1 cellular context compared by ENCODE assay signal in the genomic region with DNA sequence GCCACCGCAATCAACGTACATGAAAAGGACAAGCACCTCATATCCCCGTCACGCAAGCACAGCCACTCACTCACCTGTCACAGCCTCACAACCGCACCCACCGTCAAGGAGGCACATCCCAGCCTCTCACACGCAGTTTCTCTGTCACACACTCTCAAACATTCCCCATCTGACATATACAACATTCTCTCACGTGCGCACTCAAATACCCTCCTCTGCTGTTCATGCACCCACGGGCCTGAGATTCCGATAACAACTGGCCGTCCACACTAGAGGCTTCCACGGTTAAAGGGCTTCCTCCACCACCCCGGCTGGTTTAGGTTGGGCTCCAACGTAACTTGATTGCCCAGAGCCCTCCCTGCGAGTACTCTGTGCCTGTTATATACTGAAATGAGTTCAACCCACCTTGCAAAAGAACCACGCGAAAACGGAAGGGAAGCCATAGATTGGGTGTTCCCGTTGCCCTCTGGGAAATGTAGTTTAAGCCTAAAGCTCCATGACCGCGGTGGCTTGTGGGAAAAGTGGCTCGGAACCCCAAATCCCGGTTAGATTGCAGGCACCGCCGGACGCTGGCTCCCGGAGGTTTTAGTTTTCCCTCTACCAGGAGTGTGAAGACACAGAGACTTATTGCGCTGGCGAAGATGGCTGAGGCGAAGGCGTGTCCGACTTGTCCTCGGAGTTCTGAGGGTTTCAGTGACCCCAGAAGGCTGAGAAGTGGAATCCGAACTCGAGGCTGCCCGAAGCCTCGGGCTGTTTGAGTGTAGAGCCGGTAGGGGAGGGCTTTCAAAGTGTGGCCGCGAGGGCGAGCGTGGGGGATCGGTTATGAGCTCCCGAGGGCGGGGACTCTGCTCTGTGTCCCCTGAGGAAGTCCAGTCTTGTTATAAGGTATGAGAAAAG.
TF ChIP-seq lines count a peak whose summit lies in the region.

A gene (minus strand): TSS at position 448 of the 897 bp plus-strand sequence. CDS start 5,857 bp downstream, outside the sequence.

TF ChIP-seq in K562, 482 proteins besides CTCF, POLR2A, EP300 and RAD21 (continued from another document and continues in another):
- TF ChIP-seq, protein P1, sequence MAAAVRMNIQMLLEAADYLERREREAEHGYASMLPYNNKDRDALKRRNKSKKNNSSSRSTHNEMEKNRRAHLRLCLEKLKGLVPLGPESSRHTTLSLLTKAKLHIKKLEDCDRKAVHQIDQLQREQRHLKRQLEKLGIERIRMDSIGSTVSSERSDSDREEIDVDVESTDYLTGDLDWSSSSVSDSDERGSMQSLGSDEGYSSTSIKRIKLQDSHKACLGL (CRISPR knock-in tag; IDR thresholded peaks at IDR 0.05; ENCODE audit: borderline replicate concordance, poor library complexity, severe bottlenecking), result no peak
- TF ChIP-seq MCM5 (IDR thresholded peaks at IDR 0.05; ENCODE audit: low read depth), result no peak
- TF ChIP-seq ZKSCAN3 (CRISPR knock-in tag; IDR thresholded peaks at IDR 0.05), result no peak
- TF ChIP-seq, protein P2, sequence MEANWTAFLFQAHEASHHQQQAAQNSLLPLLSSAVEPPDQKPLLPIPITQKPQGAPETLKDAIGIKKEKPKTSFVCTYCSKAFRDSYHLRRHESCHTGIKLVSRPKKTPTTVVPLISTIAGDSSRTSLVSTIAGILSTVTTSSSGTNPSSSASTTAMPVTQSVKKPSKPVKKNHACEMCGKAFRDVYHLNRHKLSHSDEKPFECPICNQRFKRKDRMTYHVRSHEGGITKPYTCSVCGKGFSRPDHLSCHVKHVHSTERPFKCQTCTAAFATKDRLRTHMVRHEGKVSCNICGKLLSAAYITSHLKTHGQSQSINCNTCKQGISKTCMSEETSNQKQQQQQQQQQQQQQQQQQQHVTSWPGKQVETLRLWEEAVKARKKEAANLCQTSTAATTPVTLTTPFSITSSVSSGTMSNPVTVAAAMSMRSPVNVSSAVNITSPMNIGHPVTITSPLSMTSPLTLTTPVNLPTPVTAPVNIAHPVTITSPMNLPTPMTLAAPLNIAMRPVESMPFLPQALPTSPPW (CRISPR knock-in tag; IDR thresholded peaks at IDR 0.05), result peak; percentile 9; the same call in 1 of the 2 replicates
- TF ChIP-seq PTRF (tag; IDR thresholded peaks at IDR 0.05), result no peak
- TF ChIP-seq, protein P3, sequence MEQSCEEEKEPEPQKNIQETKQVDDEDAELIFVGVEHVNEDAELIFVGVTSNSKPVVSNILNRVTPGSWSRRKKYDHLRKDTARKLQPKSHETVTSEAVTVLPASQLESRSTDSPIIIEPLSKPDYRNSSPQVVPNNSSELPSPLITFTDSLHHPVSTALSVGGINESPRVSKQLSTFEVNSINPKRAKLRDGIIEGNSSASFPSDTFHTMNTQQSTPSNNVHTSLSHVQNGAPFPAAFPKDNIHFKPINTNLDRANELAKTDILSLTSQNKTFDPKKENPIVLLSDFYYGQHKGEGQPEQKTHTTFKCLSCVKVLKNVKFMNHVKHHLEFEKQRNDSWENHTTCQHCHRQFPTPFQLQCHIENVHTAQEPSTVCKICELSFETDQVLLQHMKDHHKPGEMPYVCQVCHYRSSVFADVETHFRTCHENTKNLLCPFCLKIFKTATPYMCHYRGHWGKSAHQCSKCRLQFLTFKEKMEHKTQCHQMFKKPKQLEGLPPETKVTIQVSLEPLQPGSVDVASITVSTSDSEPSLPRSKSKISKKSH (CRISPR knock-in tag; IDR thresholded peaks at IDR 0.05), result no peak
- TF ChIP-seq NRF1 (conservative IDR thresholded peaks at IDR 0.05 in 1 of 2, IDR thresholded peaks at IDR 0.05 in 1 of 2), result peak; percentile 4 to 30; a peak in 3 of 4 replicates
- TF ChIP-seq SOX6 (IDR thresholded peaks at IDR 0.05), result 0 out of 2 replicates have a peak, but pooled peaks have one; percentile 3
- TF ChIP-seq HDAC1 (IDR thresholded peaks at IDR 0.05), result peak in 1 of 2 experiments; percentile 66; a peak in 1 of 4 replicates
- TF ChIP-seq, protein P4, sequence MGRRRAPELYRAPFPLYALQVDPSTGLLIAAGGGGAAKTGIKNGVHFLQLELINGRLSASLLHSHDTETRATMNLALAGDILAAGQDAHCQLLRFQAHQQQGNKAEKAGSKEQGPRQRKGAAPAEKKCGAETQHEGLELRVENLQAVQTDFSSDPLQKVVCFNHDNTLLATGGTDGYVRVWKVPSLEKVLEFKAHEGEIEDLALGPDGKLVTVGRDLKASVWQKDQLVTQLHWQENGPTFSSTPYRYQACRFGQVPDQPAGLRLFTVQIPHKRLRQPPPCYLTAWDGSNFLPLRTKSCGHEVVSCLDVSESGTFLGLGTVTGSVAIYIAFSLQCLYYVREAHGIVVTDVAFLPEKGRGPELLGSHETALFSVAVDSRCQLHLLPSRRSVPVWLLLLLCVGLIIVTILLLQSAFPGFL (CRISPR knock-in tag; IDR thresholded peaks at IDR 0.05), result no peak
- no peak for TF ChIP-seq CREBBP (IDR thresholded peaks at IDR 0.05; ENCODE audit: low read depth, low read length)
- TF ChIP-seq, protein P5, sequence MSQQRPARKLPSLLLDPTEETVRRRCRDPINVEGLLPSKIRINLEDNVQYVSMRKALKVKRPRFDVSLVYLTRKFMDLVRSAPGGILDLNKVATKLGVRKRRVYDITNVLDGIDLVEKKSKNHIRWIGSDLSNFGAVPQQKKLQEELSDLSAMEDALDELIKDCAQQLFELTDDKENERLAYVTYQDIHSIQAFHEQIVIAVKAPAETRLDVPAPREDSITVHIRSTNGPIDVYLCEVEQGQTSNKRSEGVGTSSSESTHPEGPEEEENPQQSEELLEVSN (IDR thresholded peaks at IDR 0.05; ENCODE audit: borderline replicate concordance in 1 of 2, extremely low read depth in 1 of 2, insufficient read depth in 1 of 2, insufficient read length in 1 of 2, low read depth in 1 of 2, low read length in 1 of 2, poor library complexity in 1 of 2, severe bottlenecking in 1 of 2), result peak in 1 of 2 experiments; percentile 48
- no peak for TF ChIP-seq ATF1 (CRISPR knock-in tag; IDR thresholded peaks at IDR 0.05)
- TF ChIP-seq ATF1 (tag; IDR thresholded peaks at IDR 0.05), result peak; percentile 51; the same call in 1 of the 2 replicates
- TF ChIP-seq TRIM28 (IDR thresholded peaks at IDR 0.05), result no peak
- 0 out of 2 replicates have a peak, but pooled peaks have one; percentile 21 for TF ChIP-seq CREM (IDR thresholded peaks at IDR 0.05; ENCODE audit: low read depth)
- peak; percentile 84 for TF ChIP-seq GABPA (tag; conservative IDR thresholded peaks at IDR 0.05; ENCODE audit: low read depth)
- no peak for TF ChIP-seq HMG20B (CRISPR knock-in tag; IDR thresholded peaks at IDR 0.05)
- TF ChIP-seq MTA3 (IDR thresholded peaks at IDR 0.05; ENCODE audit: borderline replicate concordance), result peak; percentile 43; the same call in 1 of the 2 replicates
- TF ChIP-seq SIN3A (IDR thresholded peaks at IDR 0.05; ENCODE audit: borderline replicate concordance in 2 of 2, control insufficient read depth in 1 of 2, low read depth in 2 of 2, low read length in 2 of 2), result peak; percentile 22 to 52; a peak in 2 of 4 replicates
- TF ChIP-seq, protein P6, sequence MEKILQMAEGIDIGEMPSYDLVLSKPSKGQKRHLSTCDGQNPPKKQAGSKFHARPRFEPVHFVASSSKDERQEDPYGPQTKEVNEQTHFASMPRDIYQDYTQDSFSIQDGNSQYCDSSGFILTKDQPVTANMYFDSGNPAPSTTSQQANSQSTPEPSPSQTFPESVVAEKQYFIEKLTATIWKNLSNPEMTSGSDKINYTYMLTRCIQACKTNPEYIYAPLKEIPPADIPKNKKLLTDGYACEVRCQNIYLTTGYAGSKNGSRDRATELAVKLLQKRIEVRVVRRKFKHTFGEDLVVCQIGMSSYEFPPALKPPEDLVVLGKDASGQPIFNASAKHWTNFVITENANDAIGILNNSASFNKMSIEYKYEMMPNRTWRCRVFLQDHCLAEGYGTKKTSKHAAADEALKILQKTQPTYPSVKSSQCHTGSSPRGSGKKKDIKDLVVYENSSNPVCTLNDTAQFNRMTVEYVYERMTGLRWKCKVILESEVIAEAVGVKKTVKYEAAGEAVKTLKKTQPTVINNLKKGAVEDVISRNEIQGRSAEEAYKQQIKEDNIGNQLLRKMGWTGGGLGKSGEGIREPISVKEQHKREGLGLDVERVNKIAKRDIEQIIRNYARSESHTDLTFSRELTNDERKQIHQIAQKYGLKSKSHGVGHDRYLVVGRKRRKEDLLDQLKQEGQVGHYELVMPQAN (IDR thresholded peaks at IDR 0.05; ENCODE audit: borderline replicate concordance), result peak; percentile 70; the same call in 1 of the 2 replicates
- TF ChIP-seq MTA1 (IDR thresholded peaks at IDR 0.05; ENCODE audit: borderline replicate concordance), result no peak; the same call in 1 of the 2 replicates
- TF ChIP-seq NFRKB (IDR thresholded peaks at IDR 0.05; ENCODE audit: low read depth), result 0 out of 2 replicates have a peak, but pooled peaks have one; percentile 48
- peak; percentile 79; the same call in 1 of the 2 replicates for TF ChIP-seq SUPT5H (IDR thresholded peaks at IDR 0.05)
- TF ChIP-seq TEAD1 (CRISPR knock-in tag; IDR thresholded peaks at IDR 0.05), result peak in 1 of 2 experiments; percentile 6; a peak in 1 of 4 replicates
- no peak for TF ChIP-seq RBM34 (IDR thresholded peaks at IDR 0.05; ENCODE audit: borderline replicate concordance, insufficient read depth, low read length)
- TF ChIP-seq MAFF (IDR thresholded peaks at IDR 0.05; ENCODE audit: low read length), result no peak
- TF ChIP-seq SPI1 (IDR thresholded peaks at IDR 0.05; ENCODE audit: borderline replicate concordance, low read depth, low read length), result peak; percentile 57
- peak; percentile 85 for TF ChIP-seq HNRNPLL (IDR thresholded peaks at IDR 0.05; ENCODE audit: low read depth, low read length, poor library complexity, severe bottlenecking)
- peak; percentile 28 to 43; a peak in 2 of 4 replicates for TF ChIP-seq MAZ (CRISPR knock-in tag; conservative IDR thresholded peaks at IDR 0.05 in 1 of 2, IDR thresholded peaks at IDR 0.05 in 1 of 2)
- TF ChIP-seq TBP (optimal IDR thresholded peaks at IDR 0.05; ENCODE audit: low read depth, low read length), result peak; percentile 82
- no peak for TF ChIP-seq TBL1XR1 (IDR thresholded peaks at IDR 0.05; ENCODE audit: low read length in 2 of 2)
- TF ChIP-seq PHF20 (IDR thresholded peaks at IDR 0.05; ENCODE audit: partially characterized antibody), result peak; percentile 54
- no peak for TF ChIP-seq NCOA4 (IDR thresholded peaks at IDR 0.05; ENCODE audit: partially characterized antibody)
- TF ChIP-seq POLR2G (IDR thresholded peaks at IDR 0.05; ENCODE audit: low read depth, low read length), result peak; percentile 78
- TF ChIP-seq SIX5 (IDR thresholded peaks at IDR 0.05; ENCODE audit: borderline replicate concordance in 1 of 2, insufficient read depth in 1 of 2, low read depth in 1 of 2, low read length in 2 of 2), result peak; percentile 75 to 79
- no peak for TF ChIP-seq NFIX (CRISPR knock-in tag; IDR thresholded peaks at IDR 0.05; ENCODE audit: low read depth)
- no peak for TF ChIP-seq HNRNPH1 (optimal IDR thresholded peaks at IDR 0.05; ENCODE audit: low read depth, low read length)
- no peak for TF ChIP-seq SMAD2 (IDR thresholded peaks at IDR 0.05; ENCODE audit: low read depth, low read length)
- TF ChIP-seq, protein P7, sequence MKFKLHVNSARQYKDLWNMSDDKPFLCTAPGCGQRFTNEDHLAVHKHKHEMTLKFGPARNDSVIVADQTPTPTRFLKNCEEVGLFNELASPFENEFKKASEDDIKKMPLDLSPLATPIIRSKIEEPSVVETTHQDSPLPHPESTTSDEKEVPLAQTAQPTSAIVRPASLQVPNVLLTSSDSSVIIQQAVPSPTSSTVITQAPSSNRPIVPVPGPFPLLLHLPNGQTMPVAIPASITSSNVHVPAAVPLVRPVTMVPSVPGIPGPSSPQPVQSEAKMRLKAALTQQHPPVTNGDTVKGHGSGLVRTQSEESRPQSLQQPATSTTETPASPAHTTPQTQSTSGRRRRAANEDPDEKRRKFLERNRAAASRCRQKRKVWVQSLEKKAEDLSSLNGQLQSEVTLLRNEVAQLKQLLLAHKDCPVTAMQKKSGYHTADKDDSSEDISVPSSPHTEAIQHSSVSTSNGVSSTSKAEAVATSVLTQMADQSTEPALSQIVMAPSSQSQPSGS (CRISPR knock-in tag; IDR thresholded peaks at IDR 0.05), result no peak
- TF ChIP-seq, protein P8, sequence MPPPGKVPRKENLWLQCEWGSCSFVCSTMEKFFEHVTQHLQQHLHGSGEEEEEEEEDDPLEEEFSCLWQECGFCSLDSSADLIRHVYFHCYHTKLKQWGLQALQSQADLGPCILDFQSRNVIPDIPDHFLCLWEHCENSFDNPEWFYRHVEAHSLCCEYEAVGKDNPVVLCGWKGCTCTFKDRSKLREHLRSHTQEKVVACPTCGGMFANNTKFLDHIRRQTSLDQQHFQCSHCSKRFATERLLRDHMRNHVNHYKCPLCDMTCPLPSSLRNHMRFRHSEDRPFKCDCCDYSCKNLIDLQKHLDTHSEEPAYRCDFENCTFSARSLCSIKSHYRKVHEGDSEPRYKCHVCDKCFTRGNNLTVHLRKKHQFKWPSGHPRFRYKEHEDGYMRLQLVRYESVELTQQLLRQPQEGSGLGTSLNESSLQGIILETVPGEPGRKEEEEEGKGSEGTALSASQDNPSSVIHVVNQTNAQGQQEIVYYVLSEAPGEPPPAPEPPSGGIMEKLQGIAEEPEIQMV (tag; conservative IDR thresholded peaks at IDR 0.05; ENCODE audit: low read depth), result 0 out of 2 replicates have a peak, but pooled peaks have one; percentile 43
- no peak for TF ChIP-seq SMARCB1 (IDR thresholded peaks at IDR 0.05; ENCODE audit: insufficient read length, low read depth)
- 0 out of 2 replicates have a peak, but pooled peaks have one; percentile 58 for TF ChIP-seq HDAC8 (tag; IDR thresholded peaks at IDR 0.05)
- no peak for TF ChIP-seq ZNF436 (CRISPR knock-in tag; IDR thresholded peaks at IDR 0.05)
- TF ChIP-seq MBD2 (IDR thresholded peaks at IDR 0.05; ENCODE audit: borderline replicate concordance, low read depth), result peak; percentile 38; the same call in 1 of the 2 replicates
- TF ChIP-seq KDM4B (IDR thresholded peaks at IDR 0.05; ENCODE audit: borderline replicate concordance in 2 of 2, low read depth in 1 of 2), result peak in 1 of 2 experiments; percentile 45; a peak in 1 of 4 replicates
- TF ChIP-seq, protein P9, sequence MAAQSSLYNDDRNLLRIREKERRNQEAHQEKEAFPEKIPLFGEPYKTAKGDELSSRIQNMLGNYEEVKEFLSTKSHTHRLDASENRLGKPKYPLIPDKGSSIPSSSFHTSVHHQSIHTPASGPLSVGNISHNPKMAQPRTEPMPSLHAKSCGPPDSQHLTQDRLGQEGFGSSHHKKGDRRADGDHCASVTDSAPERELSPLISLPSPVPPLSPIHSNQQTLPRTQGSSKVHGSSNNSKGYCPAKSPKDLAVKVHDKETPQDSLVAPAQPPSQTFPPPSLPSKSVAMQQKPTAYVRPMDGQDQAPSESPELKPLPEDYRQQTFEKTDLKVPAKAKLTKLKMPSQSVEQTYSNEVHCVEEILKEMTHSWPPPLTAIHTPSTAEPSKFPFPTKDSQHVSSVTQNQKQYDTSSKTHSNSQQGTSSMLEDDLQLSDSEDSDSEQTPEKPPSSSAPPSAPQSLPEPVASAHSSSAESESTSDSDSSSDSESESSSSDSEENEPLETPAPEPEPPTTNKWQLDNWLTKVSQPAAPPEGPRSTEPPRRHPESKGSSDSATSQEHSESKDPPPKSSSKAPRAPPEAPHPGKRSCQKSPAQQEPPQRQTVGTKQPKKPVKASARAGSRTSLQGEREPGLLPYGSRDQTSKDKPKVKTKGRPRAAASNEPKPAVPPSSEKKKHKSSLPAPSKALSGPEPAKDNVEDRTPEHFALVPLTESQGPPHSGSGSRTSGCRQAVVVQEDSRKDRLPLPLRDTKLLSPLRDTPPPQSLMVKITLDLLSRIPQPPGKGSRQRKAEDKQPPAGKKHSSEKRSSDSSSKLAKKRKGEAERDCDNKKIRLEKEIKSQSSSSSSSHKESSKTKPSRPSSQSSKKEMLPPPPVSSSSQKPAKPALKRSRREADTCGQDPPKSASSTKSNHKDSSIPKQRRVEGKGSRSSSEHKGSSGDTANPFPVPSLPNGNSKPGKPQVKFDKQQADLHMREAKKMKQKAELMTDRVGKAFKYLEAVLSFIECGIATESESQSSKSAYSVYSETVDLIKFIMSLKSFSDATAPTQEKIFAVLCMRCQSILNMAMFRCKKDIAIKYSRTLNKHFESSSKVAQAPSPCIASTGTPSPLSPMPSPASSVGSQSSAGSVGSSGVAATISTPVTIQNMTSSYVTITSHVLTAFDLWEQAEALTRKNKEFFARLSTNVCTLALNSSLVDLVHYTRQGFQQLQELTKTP (IDR thresholded peaks at IDR 0.05; ENCODE audit: low read depth in 1 of 2, partially characterized antibody in 2 of 2), result peak in 1 of 2 experiments; percentile 95
